In the genomic region with DNA sequence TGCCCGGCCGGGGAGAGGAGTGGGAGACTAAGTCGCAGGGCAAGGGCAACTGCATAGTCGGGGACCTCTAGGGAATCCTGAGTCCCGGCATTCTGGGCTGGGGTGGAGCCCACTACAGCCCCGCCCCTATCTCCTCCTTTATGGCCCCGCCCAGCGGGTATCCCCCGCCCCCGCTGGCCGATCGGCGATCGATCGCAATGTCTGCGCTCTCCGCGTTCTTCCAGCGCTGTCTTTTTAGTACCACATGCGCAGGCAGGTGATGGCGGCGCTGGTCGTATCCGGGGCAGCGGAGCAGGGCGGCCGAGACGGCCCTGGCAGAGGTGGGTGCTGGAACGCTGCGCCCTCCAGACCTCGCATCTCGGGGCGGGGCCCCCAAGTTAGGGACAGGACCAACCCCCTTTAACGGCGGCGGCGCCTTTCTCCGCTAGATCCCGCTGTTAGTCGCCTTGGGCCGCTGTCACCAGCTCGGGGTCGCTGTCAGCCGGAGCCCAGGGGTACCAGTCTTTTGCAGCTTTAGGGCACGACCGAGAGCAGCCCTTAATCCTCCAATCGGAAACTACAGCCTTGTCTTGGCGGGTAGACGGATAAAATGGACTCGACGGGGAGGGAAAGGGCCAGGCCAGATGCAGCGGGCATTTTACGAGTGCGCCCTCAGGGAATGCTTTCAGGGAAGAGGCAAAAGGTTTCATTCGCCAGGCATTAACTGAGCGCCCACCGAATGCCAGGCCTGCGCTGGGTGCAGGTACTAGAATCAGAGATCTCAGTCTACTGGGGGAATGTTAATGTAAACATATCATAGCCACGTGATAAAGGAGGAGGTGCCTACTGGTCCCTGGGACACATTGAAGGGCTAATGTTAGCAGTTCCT, we compare ENCODE assay signal across 8 cellular contexts. TPM values are rescaled to one million over a fixed set of nuclear protein-coding genes. Genes with fewer than 3 reads are reported as not detected.
DNase-seq lines count a peak whose midpoint lies in the region; ATAC-seq and TF ChIP-seq lines count a peak whose summit lies in the region.

A gene (plus strand): TSS at position 243 of the 868 bp plus-strand sequence. CDS start 17 bp downstream, at position 260.

- peaks cover 10% of the 10 kb centered on the region for H3K36me3 ChIP-seq in CD4-positive, alpha-beta memory T cell (ENCODE audit: insufficient read depth, low read length)
- H3K36me3 ChIP-seq in OCI-LY7 (ENCODE audit: insufficient read depth, low read length) = peaks cover 8% of the 10 kb centered on the region; the same call in 1 of the 2 replicates
- no peaks in the 10 kb centered on the region for H3K36me3 ChIP-seq in mucosa of descending colon (ENCODE audit: low read depth)

- peaks cover 4 to 8% of the 10 kb centered on the region in 2 donors for H3K36me3 Mint-ChIP-seq in CD4-positive, alpha-beta memory T cell

- peaks cover 10% of the 10 kb centered on the region; the same call in 1 of the 2 replicates for H3K79me2 ChIP-seq in OCI-LY7 (ENCODE audit: insufficient read depth, low read depth, low read length)

- DNase-seq in CD4-positive, alpha-beta memory T cell = peak; percentile 83 to 88 (median 83)
- DNase-seq in GM20000 (ENCODE audit: low spot score) = peak; percentile 93
- DNase-seq in HuH-7 (ENCODE audit: low spot score) = peak; percentile 94
- DNase-seq in OCI-LY7 (ENCODE audit: low spot score) = peak; percentile 92
- DNase-seq in activated T-cell treated with anti-CD3 and anti-CD28 coated beads for 4 hours = peak; percentile 86
- DNase-seq in epithelial cell of prostate (ENCODE audit: low read depth, low spot score) = peak; percentile 40
- DNase-seq in mucosa of descending colon = peak; percentile 91 to 93 (median 92)
- peak; percentile 71 to 74 for DNase-seq in stimulated activated CD8-positive, alpha-beta memory T cell treated with anti-CD3 and anti-CD28 coated beads, Interleukin-4, amount 100 ng/mL, for 4 hours (ENCODE audit: low read depth in 2 of 2, low spot score in 1 of 2)

- H3K27me3 Mint-ChIP-seq in CD4-positive, alpha-beta memory T cell = peaks cover 5 to 12% of the 10 kb centered on the region in 2 donors

- peak within 1 kb of the TSS; percentile 91 to 96 (median 94) for H3K4me3 Mint-ChIP-seq in CD4-positive, alpha-beta memory T cell

- no peaks in the 10 kb centered on the region for H3K9me3 Mint-ChIP-seq in CD4-positive, alpha-beta memory T cell

- H3K27ac Mint-ChIP-seq in CD4-positive, alpha-beta memory T cell = peak within 1 kb of the TSS; percentile 76 to 97 (median 94)

- intact Hi-C loops in CD4-positive, alpha-beta memory T cell (cut with micrococcal nuclease) = loop anchor here (1.0 to 10.0 kb wide), 4 partner anchors 11 to 308 kb away; a partner anchor contains a TSS
- intact Hi-C loops in OCI-LY7 (cut with micrococcal nuclease; ENCODE audit: unreplicated experiment) = loop anchor here (1.0 to 2.0 kb wide), 4 partner anchors 122 to 309 kb away; no protein-coding TSS in a partner anchor
- intact Hi-C loops in mucosa of descending colon (cut with DNase I, micrococcal nuclease) = loop anchor here (5.0 kb wide), 1 partner anchor 123 kb away; no protein-coding TSS in a partner anchor

- peak; percentile 95 for ATAC-seq in mucosa of descending colon

- peak within 1 kb of the TSS; percentile 91 to 98 for H3K4me3 ChIP-seq in CD4-positive, alpha-beta memory T cell (ENCODE audit: low read length in 2 of 2)
- peak within 1 kb of the TSS; percentile 88 for H3K4me3 ChIP-seq in OCI-LY7 (ENCODE audit: low read depth, low read length, poor library complexity, severe bottlenecking)
- peak within 1 kb of the TSS; percentile 92 for H3K4me3 ChIP-seq in mucosa of descending colon

- no peaks in the 10 kb centered on the region for H3K9me2 ChIP-seq in OCI-LY7 (ENCODE audit: insufficient read depth, low read length)

- peak within 1 kb of the TSS; percentile 81 for H2AFZ ChIP-seq in OCI-LY7 (ENCODE audit: low read length)

- H3K4me1 Mint-ChIP-seq in CD4-positive, alpha-beta memory T cell = peaks cover 14 to 44% (median 30%) of the 10 kb centered on the region in 4 donors

- no peaks in the 10 kb centered on the region for H3K9me3 ChIP-seq in CD4-positive, alpha-beta memory T cell (ENCODE audit: control insufficient read depth in 1 of 2, low read length in 2 of 2)
- no peaks in the 10 kb centered on the region for H3K9me3 ChIP-seq in OCI-LY7 (ENCODE audit: low read length)
- H3K9me3 ChIP-seq in mucosa of descending colon = no peaks in the 10 kb centered on the region

- CTCF ChIA-PET in CD4-positive, alpha-beta memory T cell (lab: Charles Lee; ENCODE audit: partially characterized antibody) = no interaction called here
- CTCF ChIA-PET in OCI-LY7 (lab: Charles Lee; ENCODE audit: unreplicated experiment) = interaction anchor here (0.5 kb wide), 1 partner anchor 76 kb away, joined by 11 read pairs; no protein-coding TSS in a partner anchor

- POLR2A ChIA-PET in CD4-positive, alpha-beta memory T cell (lab: Charles Lee; ENCODE audit: partially characterized antibody) = interaction anchor here (0.6 to 1.8 kb wide), 2 partner anchors 10 to 501 kb away, joined by 3 to 11 read pairs; no protein-coding TSS in a partner anchor
- POLR2A ChIA-PET in OCI-LY7 (lab: Charles Lee) = interaction anchor here (0.6 kb wide), 1 partner anchor 134 kb away, joined by 4 read pairs; no protein-coding TSS in a partner anchor

- TF ChIP-seq CTCF in GM20000 (IDR thresholded peaks at IDR 0.05; ENCODE audit: extremely low read depth, missing control alignments) = no peak
- no peak for TF ChIP-seq CTCF in OCI-LY7 (conservative IDR thresholded peaks at IDR 0.05; ENCODE audit: low read length)
- TF ChIP-seq CTCF in mucosa of descending colon (IDR thresholded peaks at IDR 0.05) = no peak

- H3K27ac ChIP-seq in CD4-positive, alpha-beta memory T cell (ENCODE audit: low read depth, low read length) = peak within 1 kb of the TSS; percentile 81
- H3K27ac ChIP-seq in OCI-LY7 (ENCODE audit: low read depth, low read length, poor library complexity, severe bottlenecking) = peak within 1 kb of the TSS; percentile 26
- H3K27ac ChIP-seq in epithelial cell of prostate = no peak within 1 kb of the TSS

- BruUV-seq in OCI-LY7 (replicated peaks; lab: Mats Ljungman, UMichigan) = no TSS peak

- H3K4me1 ChIP-seq in CD4-positive, alpha-beta memory T cell (ENCODE audit: insufficient read depth, low read length) = peaks cover 36% of the 10 kb centered on the region
- H3K4me1 ChIP-seq in OCI-LY7 (ENCODE audit: insufficient read depth, low read length, poor library complexity, severe bottlenecking) (peaks cover 30% of the 10 kb centered on the region), mucosa of descending colon (ENCODE audit: low read depth) (peaks cover 20% of the 10 kb centered on the region)

- no peaks in the 10 kb centered on the region for H3K27me3 ChIP-seq in CD4-positive, alpha-beta memory T cell (ENCODE audit: insufficient read depth, low read length)

- H4K20me1 ChIP-seq in OCI-LY7 (ENCODE audit: insufficient read depth, low read length) = no peaks in the 10 kb centered on the region

- H3K4me2 ChIP-seq in OCI-LY7 (ENCODE audit: low read length) = peak within 1 kb of the TSS; percentile 94

RNA-seq across cellular contexts. Expression of the gene that starts here (rescaled TPM):
- total RNA-seq in CD4-positive, alpha-beta memory T cell = 10 to 100 TPM; 76.6 to 95.8 TPM
- 10 to 100 TPM; 30.8 to 39.8 TPM for polyA plus RNA-seq in CD4-positive, alpha-beta memory T cell
- 26.5 and 30.4 TPM in 2 replicates for total RNA-seq in OCI-LY7 (2014; rRNA removed; shearing (Covaris generic))
- total RNA-seq in OCI-LY7 (2022) (35.1 and 42.6 TPM in 2 replicates), mucosa of descending colon (10 to 100 TPM; 33.1 to 43.7 (median 42.2) TPM)

Comparison
In these comparisons a context has a peak if more than half of its experiments do, and no peak if none do; other contexts are left out.
1. DNase-seq: peak in every context shown above with its lines; median percentile 94 in HuH-7; 93 in GM20000; 92 in OCI-LY7; 92 in mucosa of descending colon; 86 in activated T-cell treated with anti-CD3 and anti-CD28 coated beads for 4 hours; 83 in CD4-positive, alpha-beta memory T cell; 72 in stimulated activated CD8-positive, alpha-beta memory T cell treated with anti-CD3 and anti-CD28 coated beads, Interleukin-4, amount 100 ng/mL, for 4 hours; 40 in epithelial cell of prostate.